1 cellular context compared by ENCODE assay signal in the genomic region with DNA sequence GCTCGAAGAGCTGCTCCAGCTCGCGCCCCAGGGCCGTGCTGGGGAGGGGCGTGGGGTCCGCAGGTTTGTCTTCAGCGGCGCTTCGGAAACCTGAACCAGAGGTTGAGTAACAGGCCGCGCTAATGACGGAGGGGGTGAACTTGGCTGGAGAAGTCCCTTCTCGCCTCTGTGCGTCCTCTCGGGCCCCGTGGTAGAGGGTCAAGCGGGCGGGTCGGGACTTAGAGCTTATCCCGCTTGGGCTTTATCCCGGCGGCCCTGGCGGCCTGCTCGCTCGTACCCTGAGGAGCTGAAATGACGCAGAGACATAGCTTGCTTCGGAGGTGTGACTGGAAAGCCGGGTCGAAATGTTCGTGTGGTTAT.
TF ChIP-seq lines count a peak whose summit lies in the region.

No MANE protein-coding gene starts in this region.

TF ChIP-seq in HCT116, 20 proteins besides CTCF, POLR2A, EP300 and RAD21 (continued from another document):
- TF ChIP-seq, protein P1, sequence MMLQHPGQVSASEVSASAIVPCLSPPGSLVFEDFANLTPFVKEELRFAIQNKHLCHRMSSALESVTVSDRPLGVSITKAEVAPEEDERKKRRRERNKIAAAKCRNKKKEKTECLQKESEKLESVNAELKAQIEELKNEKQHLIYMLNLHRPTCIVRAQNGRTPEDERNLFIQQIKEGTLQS (IDR thresholded peaks at IDR 0.05): no peak
- TF ChIP-seq POLR2AphosphoS5 (IDR thresholded peaks at IDR 0.05; ENCODE audit: low read depth, low read length) (no peak), EZH2phosphoT487 (IDR thresholded peaks at IDR 0.05; ENCODE audit: borderline replicate concordance) (no peak), CEBPB (IDR thresholded peaks at IDR 0.05; ENCODE audit: low read depth) (no peak), ZFX (IDR thresholded peaks at IDR 0.05) (no peak), EGR1 (IDR thresholded peaks at IDR 0.05; ENCODE audit: low read depth) (no peak), SRF (IDR thresholded peaks at IDR 0.05; ENCODE audit: low read depth) (no peak), YY1 (IDR thresholded peaks at IDR 0.05; ENCODE audit: extremely low read depth, insufficient replicate concordance, low read depth, low read length) (no peak)
- TF ChIP-seq, protein P2, sequence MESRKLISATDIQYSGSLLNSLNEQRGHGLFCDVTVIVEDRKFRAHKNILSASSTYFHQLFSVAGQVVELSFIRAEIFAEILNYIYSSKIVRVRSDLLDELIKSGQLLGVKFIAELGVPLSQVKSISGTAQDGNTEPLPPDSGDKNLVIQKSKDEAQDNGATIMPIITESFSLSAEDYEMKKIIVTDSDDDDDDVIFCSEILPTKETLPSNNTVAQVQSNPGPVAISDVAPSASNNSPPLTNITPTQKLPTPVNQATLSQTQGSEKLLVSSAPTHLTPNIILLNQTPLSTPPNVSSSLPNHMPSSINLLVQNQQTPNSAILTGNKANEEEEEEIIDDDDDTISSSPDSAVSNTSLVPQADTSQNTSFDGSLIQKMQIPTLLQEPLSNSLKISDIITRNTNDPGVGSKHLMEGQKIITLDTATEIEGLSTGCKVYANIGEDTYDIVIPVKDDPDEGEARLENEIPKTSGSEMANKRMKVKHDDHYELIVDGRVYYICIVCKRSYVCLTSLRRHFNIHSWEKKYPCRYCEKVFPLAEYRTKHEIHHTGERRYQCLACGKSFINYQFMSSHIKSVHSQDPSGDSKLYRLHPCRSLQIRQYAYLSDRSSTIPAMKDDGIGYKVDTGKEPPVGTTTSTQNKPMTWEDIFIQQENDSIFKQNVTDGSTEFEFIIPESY (IDR thresholded peaks at IDR 0.05; ENCODE audit: extremely low read depth, insufficient replicate concordance, low read length): no peak
- TF ChIP-seq, protein P3, sequence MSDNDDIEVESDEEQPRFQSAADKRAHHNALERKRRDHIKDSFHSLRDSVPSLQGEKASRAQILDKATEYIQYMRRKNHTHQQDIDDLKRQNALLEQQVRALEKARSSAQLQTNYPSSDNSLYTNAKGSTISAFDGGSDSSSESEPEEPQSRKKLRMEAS (IDR thresholded peaks at IDR 0.05): no peak
